ENCODE assay signal across 17 cellular contexts in genomic region chr11:69970785-69971535, GRCh38.
"Had no signal": no experiment of that assay in that cellular context is flagged by ENCODE, and none has a peak within 500 bp of the region (broad histone marks: within the 10 kb centered on the region; RNA-seq: fewer than 3 reads in every experiment).

No MANE protein-coding gene starts in this region.

- H3K27ac ChIP-seq: esophagus muscularis mucosa, neutrophil, tibial artery, vagina had no signal

- H3K27me3 ChIP-seq: tibial artery, vagina had no signal

- H3K4me1 ChIP-seq: esophagus muscularis mucosa, vagina had no signal

- DNase-seq: activated CD4-positive, alpha-beta T cell treated with anti-CD3 and anti-CD28 coated beads, Interleukin-2, amount 50 U/mL, for 4 hours; activated naive CD4-positive, alpha-beta T cell treated with Interleukin-2 at 50 U/mL for 16 hours; activated naive CD8-positive, alpha-beta T cell treated with anti-CD3 and anti-CD28 coated beads, Interleukin-2, amount 50 U/mL, for 24 hours; aorta; cortex of kidney; effector CD4-positive, alpha-beta T cell; retina; stimulated activated CD4-positive, alpha-beta T cell treated with anti-CD3 and anti-CD28 coated beads, Interleukin-2, amount 100 ng/mL, for 48 hours; T-helper 9 cell; tibial artery had no signal

- H3K9me3 ChIP-seq: neutrophil, tibial artery, vagina had no signal

- H3K27ac Mint-ChIP-seq: activated naive CD8-positive, alpha-beta T cell treated with anti-CD3 and anti-CD28 coated beads, Interleukin-2, amount 50 U/mL, for 24 hours; activated T-helper 17 cell treated with anti-CD3 and anti-CD28 coated beads, Interleukin-2, amount 50 U/mL, for 72 hours; stimulated activated memory B cell treated with anti-CD40 and anti-IgM and Interleukin-4, amounts not matched to agents 10 μg/mL and 1 μg/mL and 100 μg/mL, for 72 hours had no signal

- H3K4me1 Mint-ChIP-seq: activated T-helper 17 cell treated with anti-CD3 and anti-CD28 coated beads, Interleukin-2, amount 50 U/mL, for 72 hours had no signal

- H3K4me3 Mint-ChIP-seq: activated naive CD8-positive, alpha-beta T cell treated with anti-CD3 and anti-CD28 coated beads, Interleukin-2, amount 50 U/mL, for 24 hours; activated T-helper 17 cell treated with anti-CD3 and anti-CD28 coated beads, Interleukin-2, amount 50 U/mL, for 72 hours; stimulated activated memory B cell treated with anti-CD40 and anti-IgM and Interleukin-4, amounts not matched to agents 10 μg/mL and 1 μg/mL and 100 μg/mL, for 72 hours had no signal

- H3K36me3 ChIP-seq: esophagus muscularis mucosa, neutrophil, tibial artery, vagina had no signal

- H3K4me3 ChIP-seq: esophagus muscularis mucosa, lung, tibial artery, vagina had no signal

- H3K36me3 Mint-ChIP-seq: stimulated activated memory B cell treated with anti-CD40 and anti-IgM and Interleukin-4, amounts not matched to agents 10 μg/mL and 1 μg/mL and 100 μg/mL, for 72 hours had no signal

- ATAC-seq: activated CD4-positive, CD25-positive, alpha-beta regulatory T cell treated with anti-CD3 and anti-CD28 coated beads, Interleukin-2, amount 50 U/mL, for 24 hours; activated T-helper 17 cell treated with anti-CD3 and anti-CD28 coated beads, Interleukin-2, amount 50 U/mL, for 72 hours; stimulated activated memory B cell treated with anti-CD40 and anti-IgM and Interleukin-4, amounts not matched to agents 10 μg/mL and 1 μg/mL and 100 μg/mL, for 72 hours had no signal

- H3K9me3 Mint-ChIP-seq: activated naive CD8-positive, alpha-beta T cell treated with anti-CD3 and anti-CD28 coated beads, Interleukin-2, amount 50 U/mL, for 24 hours; activated T-helper 17 cell treated with anti-CD3 and anti-CD28 coated beads, Interleukin-2, amount 50 U/mL, for 72 hours; stimulated activated memory B cell treated with anti-CD40 and anti-IgM and Interleukin-4, amounts not matched to agents 10 μg/mL and 1 μg/mL and 100 μg/mL, for 72 hours had no signal
